ENCODE assay signal across 9 cellular contexts in genomic region chr18:55265916-55266488, GRCh38.
DNase-seq lines count a peak whose midpoint lies in the region; ATAC-seq and TF ChIP-seq lines count a peak whose summit lies in the region.
"Had no signal": no experiment of that assay in that cellular context is flagged by ENCODE, and none has a peak within 500 bp of the region (broad histone marks: within the 10 kb centered on the region; RNA-seq: fewer than 3 reads in every experiment).

No MANE protein-coding gene starts in this region.

- H3K9me3 Mint-ChIP-seq in naive thymus-derived CD4-positive, alpha-beta T cell, result peaks cover 0 to 9% (median 0%) of the 10 kb centered on the region in 11 donors

- no peak overlapping the region for H3K27ac ChIP-seq in naive thymus-derived CD4-positive, alpha-beta T cell (ENCODE audit: low read depth, low read length)

- DNase-seq in SW480 (ENCODE audit: low spot score), result peak; percentile 62
- no peak for DNase-seq in naive thymus-derived CD4-positive, alpha-beta T cell
- DNase-seq in HuH-7.5 (ENCODE audit: low spot score), result no peak
- DNase-seq in GM10248 (ENCODE audit: extremely low spot score), result no peak
- no peak for DNase-seq in retina
- DNase-seq: anterior cingulate cortex had no signal

- ATAC-seq in GM19372 (IDR thresholded peaks at IDR 0.05; ENCODE audit: low read depth, unreplicated experiment), result peak; percentile 39
- ATAC-seq in HG02943 (IDR thresholded peaks at IDR 0.05; ENCODE audit: low read depth, unreplicated experiment), result peak; percentile 53
- peak; percentile 40 for ATAC-seq in naive thymus-derived CD4-positive, alpha-beta T cell
- no peak for ATAC-seq in HG03039 (IDR thresholded peaks at IDR 0.05; ENCODE audit: unreplicated experiment)

- no peaks in the 10 kb centered on the region for H3K36me3 ChIP-seq in naive thymus-derived CD4-positive, alpha-beta T cell (ENCODE audit: control insufficient read depth in 2 of 3, insufficient read depth in 3 of 3, low read length in 3 of 3)

- no peak overlapping the region for H3K4me3 ChIP-seq in naive thymus-derived CD4-positive, alpha-beta T cell (ENCODE audit: low read length)

- no peaks in the 10 kb centered on the region for H3K4me1 ChIP-seq in naive thymus-derived CD4-positive, alpha-beta T cell (ENCODE audit: control insufficient read depth in 2 of 2, insufficient read depth in 2 of 2, low read length in 2 of 2)

- TF ChIP-seq CTCF in GM10248 (IDR thresholded peaks at IDR 0.05; ENCODE audit: control extremely low read depth, extremely low read depth, low read depth, missing control alignments), result no peak

- intact Hi-C loops in naive thymus-derived CD4-positive, alpha-beta T cell (cut with micrococcal nuclease), result no loop called here

- no peaks in the 10 kb centered on the region for H3K36me3 Mint-ChIP-seq in naive thymus-derived CD4-positive, alpha-beta T cell

- POLR2A ChIA-PET in naive thymus-derived CD4-positive, alpha-beta T cell (lab: Charles Lee), result no interaction called here
- POLR2A ChIA-PET in GM10248 (lab: Yijun Ruan, JAX), result no interaction called here

- H3K4me1 Mint-ChIP-seq in naive thymus-derived CD4-positive, alpha-beta T cell, result peaks cover 0 to 5% (median 0%) of the 10 kb centered on the region in 7 donors

- H3K27me3 Mint-ChIP-seq in naive thymus-derived CD4-positive, alpha-beta T cell, result no peaks in the 10 kb centered on the region

- H3K27me3 ChIP-seq in naive thymus-derived CD4-positive, alpha-beta T cell (ENCODE audit: control insufficient read depth in 2 of 2, insufficient read depth in 2 of 2, low read length in 2 of 2), result no peaks in the 10 kb centered on the region

- H3K9me3 ChIP-seq in naive thymus-derived CD4-positive, alpha-beta T cell (ENCODE audit: control insufficient read depth in 2 of 3, low read length in 3 of 3), result no peaks in the 10 kb centered on the region

- H3K4me3 Mint-ChIP-seq in naive thymus-derived CD4-positive, alpha-beta T cell, result no peak overlapping the region

- CTCF ChIA-PET in naive thymus-derived CD4-positive, alpha-beta T cell (lab: Charles Lee), result interaction anchor here (0.6 kb wide), 1 partner anchor 510 kb away, joined by 3 read pairs; no protein-coding TSS in a partner anchor
- CTCF ChIA-PET in GM10248 (lab: Yijun Ruan, JAX), result interaction anchor here (0.9 to 2.7 kb wide), 8 partner anchors 8 to 56 kb away, joined by 3 to 17 read pairs (median 4); no protein-coding TSS in a partner anchor

- H3K27ac Mint-ChIP-seq in naive thymus-derived CD4-positive, alpha-beta T cell, result no peak overlapping the region
